Comparison of ENCODE assay signal across 21 cellular contexts in the genomic region with DNA sequence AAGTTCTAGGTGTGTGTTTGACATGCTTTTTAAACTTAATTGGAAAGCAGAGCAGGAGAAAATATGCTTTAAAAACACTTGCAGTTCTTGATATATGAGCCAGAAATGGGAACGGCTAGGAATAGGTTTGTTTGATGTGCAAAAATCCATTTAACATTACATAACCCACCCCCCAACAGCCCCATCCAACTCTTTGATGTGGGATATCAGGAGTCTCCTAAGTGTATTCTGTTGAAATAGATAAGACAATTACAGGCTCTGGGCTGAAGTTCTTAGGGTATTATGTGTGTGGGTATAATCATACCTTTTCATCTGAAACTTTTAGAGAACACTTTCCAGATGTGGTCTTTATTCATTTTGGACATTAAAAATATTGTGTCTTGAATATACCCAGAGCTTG.
DNase-seq lines count a peak whose midpoint lies in the region; ATAC-seq and TF ChIP-seq lines count a peak whose summit lies in the region.
"Had no signal": no experiment of that assay in that cellular context is flagged by ENCODE, and none has a peak within 500 bp of the region (broad histone marks: within the 10 kb centered on the region; RNA-seq: fewer than 3 reads in every experiment).

No MANE protein-coding gene starts in this region.

- POLR2A ChIA-PET in HEK293 (lab: Yijun Ruan, JAX): no interaction called here

- H3K27me3 ChIP-seq in mesendoderm (ENCODE audit: insufficient read depth, low read length, poor library complexity) (no peaks in the 10 kb centered on the region), osteoblast (ENCODE audit: insufficient read depth, low read length) (no peaks in the 10 kb centered on the region)
- H3K27me3 ChIP-seq: BE2C; BLaER1 treated with 17β-estradiol and CSF1 and Interleukin-3, amounts not matched to agents 10 nM and 100 nM had no signal

- H3K9me3 ChIP-seq in HEK293 (ENCODE audit: control insufficient read depth, insufficient read depth, low read depth, low read length) (no peaks in the 10 kb centered on the region), osteoblast (ENCODE audit: low read depth, low read length) (no peaks in the 10 kb centered on the region)
- H3K9me3 ChIP-seq: BE2C; BLaER1 treated with 17β-estradiol and CSF1 and Interleukin-3, amounts not matched to agents 10 nM and 100 nM; HAP-1 had no signal

- no peaks in the 10 kb centered on the region for H4K20me1 ChIP-seq in osteoblast (ENCODE audit: insufficient read depth, low read length)
- H4K20me1 ChIP-seq: BLaER1 treated with 17β-estradiol and CSF1 and Interleukin-3, amounts not matched to agents 10 nM and 100 nM had no signal

- H2AFZ ChIP-seq in osteoblast (ENCODE audit: low read length): peak overlapping the region; percentile 39

- in situ Hi-C loops in ACHN (cut with HindIII; ENCODE audit: low pct_ligation_motif_present, low pct_unique_long_range_greater_than_20kb, low sequenced_read_pairs): no loop called here

- no peak overlapping the region for H4K5ac ChIP-seq in mesendoderm (ENCODE audit: low read length)

- H2BK120ac ChIP-seq in mesendoderm (ENCODE audit: low read depth, low read length): no peak overlapping the region

- H4K8ac ChIP-seq in mesendoderm (ENCODE audit: low read depth, low read length): no peak overlapping the region

- TF ChIP-seq CTCF in HEK293 (tag by site-specific recombination; IDR thresholded peaks at IDR 0.05) (no peak), osteoblast (IDR thresholded peaks at IDR 0.05; ENCODE audit: extremely low read depth, low read depth, low read length) (no peak)

- no peaks in the 10 kb centered on the region for H3K36me3 ChIP-seq in HEK293 (ENCODE audit: control insufficient read depth in 2 of 2, insufficient read depth in 1 of 2, low read length in 2 of 2)
- no peaks in the 10 kb centered on the region for H3K36me3 ChIP-seq in mesendoderm (ENCODE audit: control insufficient read depth, insufficient read depth, low read length)
- H3K36me3 ChIP-seq in osteoblast (ENCODE audit: insufficient read depth, low read length): no peaks in the 10 kb centered on the region
- H3K36me3 ChIP-seq: BE2C; BLaER1 treated with 17β-estradiol and CSF1 and Interleukin-3, amounts not matched to agents 10 nM and 100 nM; HAP-1 had no signal

- CTCF ChIA-PET in HEK293 (lab: Yijun Ruan, JAX): no interaction called here

- H2BK15ac ChIP-seq in mesendoderm (replicated peaks; ENCODE audit: low read depth): no peak overlapping the region

- H3K4ac ChIP-seq in mesendoderm (ENCODE audit: low read depth, low read length): no peak overlapping the region

- no peaks in the 10 kb centered on the region for H3K79me1 ChIP-seq in mesendoderm (ENCODE audit: low read length)

- ATAC-seq in HG03457 (IDR thresholded peaks at IDR 0.05; ENCODE audit: unreplicated experiment) (no peak), GM19395 (IDR thresholded peaks at IDR 0.05; ENCODE audit: unreplicated experiment) (no peak)
- ATAC-seq: GM12878 had no signal

- no peak overlapping the region for H2AK5ac ChIP-seq in mesendoderm (ENCODE audit: low read length)

- H3K9ac ChIP-seq in mesendoderm (ENCODE audit: low read length): no peak overlapping the region
- H3K9ac ChIP-seq: BLaER1 treated with 17β-estradiol and CSF1 and Interleukin-3, amounts not matched to agents 10 nM and 100 nM had no signal

- no CpG with 5 or more reads among the region's 1 CpG for WGBS in mesendoderm (ENCODE audit: extremely low coverage, insufficient coverage, low lambda C conversion rate)

- no peak overlapping the region for H2BK5ac ChIP-seq in mesendoderm (ENCODE audit: low read length)

- H3K4me2 ChIP-seq in mesendoderm (ENCODE audit: low read length) (no peak overlapping the region), osteoblast (ENCODE audit: insufficient read depth, low read length) (no peak overlapping the region)
- H3K4me2 ChIP-seq: BLaER1 treated with 17β-estradiol and CSF1 and Interleukin-3, amounts not matched to agents 10 nM and 100 nM had no signal

- DNase-seq in SK-N-DZ (ENCODE audit: low spot score) (peak; percentile 57), mesendoderm (peak; percentile 7), osteoblast (ENCODE audit: insufficient read length, low spot score, missing footprints) (no peak), T-helper 9 cell (no peak), ACHN (no peak)
- DNase-seq: AML-193; BE2C; CD4-positive, alpha-beta T cell; CD8-positive, alpha-beta memory T cell; DMS 273 treated with DMSO at 0.1 percent for 48 hours; DMS79; EL; GDM1; GOT3 had no signal

- H3K18ac ChIP-seq in mesendoderm (ENCODE audit: low read length): no peak overlapping the region

- H3K4me1 ChIP-seq in HEK293 (ENCODE audit: control insufficient read depth, insufficient read depth, low read length) (no peaks in the 10 kb centered on the region), mesendoderm (ENCODE audit: control insufficient read depth, low read depth, low read length) (no peaks in the 10 kb centered on the region), osteoblast (ENCODE audit: insufficient read depth, low read length) (no peaks in the 10 kb centered on the region)
- H3K4me1 ChIP-seq: BE2C; BLaER1 treated with 17β-estradiol and CSF1 and Interleukin-3, amounts not matched to agents 10 nM and 100 nM; HAP-1 had no signal

- no peak overlapping the region for H3K56ac ChIP-seq in mesendoderm (ENCODE audit: low read length)

- H3K4me3 ChIP-seq in HEK293 (ENCODE audit: low read depth, low read length) (no peak overlapping the region), mesendoderm (ENCODE audit: low read length) (no peak overlapping the region), osteoblast (ENCODE audit: insufficient read depth, low read length) (no peak overlapping the region)
- H3K4me3 ChIP-seq: BLaER1 treated with 17β-estradiol and CSF1 and Interleukin-3, amounts not matched to agents 10 nM and 100 nM; GM12878; HAP-1 had no signal

- H3K79me2 ChIP-seq in mesendoderm (ENCODE audit: control insufficient read depth, insufficient read depth, low read length): no peaks in the 10 kb centered on the region
- no peaks in the 10 kb centered on the region for H3K79me2 ChIP-seq in osteoblast (ENCODE audit: insufficient read depth, low read length)

- H3K23ac ChIP-seq in mesendoderm (ENCODE audit: low read length): no peak overlapping the region

- H3K27ac ChIP-seq in HEK293 (ENCODE audit: extremely low read depth, low read depth, low read length) (no peak overlapping the region), mesendoderm (ENCODE audit: low read depth, low read length) (no peak overlapping the region), osteoblast (ENCODE audit: low read depth, low read length) (no peak overlapping the region)
- H3K27ac ChIP-seq: 22Rv1; BLaER1 treated with 17β-estradiol and CSF1 and Interleukin-3, amounts not matched to agents 10 nM and 100 nM had no signal

TF ChIP-seq in HEK293, 187 proteins besides CTCF, POLR2A, EP300 and RAD21:
- TF ChIP-seq ZNF138 (tag by site-specific recombination; IDR thresholded peaks at IDR 0.05; ENCODE audit: borderline replicate concordance): no peak
- TF ChIP-seq TCF7L2 (IDR thresholded peaks at IDR 0.05; ENCODE audit: borderline replicate concordance, low read depth, low read length): peak; percentile 58; the same call in 1 of the 2 replicates
TF ChIP-seq in HEK293: peak in this region for 1.

Comparison
In these comparisons a context has a peak if more than half of its experiments do, and no peak if none do; other contexts are left out.
1. DNase-seq: peak in SK-N-DZ (single experiment) and mesendoderm (single experiment); none in osteoblast (single experiment), T-helper 9 cell (single experiment) and ACHN (single experiment).